ENCODE assay signal across 1 cellular context in the genomic region with DNA sequence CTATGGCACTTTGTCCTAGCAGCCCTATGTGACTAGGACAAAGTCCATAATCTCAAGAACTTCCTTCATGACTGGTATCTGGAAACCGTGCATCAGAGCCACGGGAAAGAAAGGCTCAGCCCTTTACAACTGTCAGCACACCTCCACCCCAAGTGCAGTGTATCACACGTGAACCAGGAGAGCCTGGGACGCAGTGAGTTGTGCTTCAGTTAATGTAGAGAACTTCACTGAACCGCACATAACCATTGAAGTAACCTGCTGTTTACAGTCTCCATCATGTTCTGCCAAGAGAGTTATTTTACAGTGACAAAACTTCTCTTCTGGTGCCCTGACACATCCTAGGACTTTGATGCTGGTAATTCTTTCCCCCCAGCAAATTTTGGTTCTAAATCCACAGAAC. TPM values are rescaled to one million over a fixed set of nuclear protein-coding genes. Genes with fewer than 3 reads are reported as not detected.
"Had no signal": no experiment of that assay in that cellular context is flagged by ENCODE, and none has a peak within 500 bp of the region (broad histone marks: within the 10 kb centered on the region; RNA-seq: fewer than 3 reads in every experiment).

No MANE protein-coding gene starts in this region.

RNA-seq across cellular contexts. Expression of gene NUTM2A, which starts 12.0 kb away (rescaled TPM):
- total RNA-seq: RPMI7951 had no signal
